11 cellular contexts compared by ENCODE assay signal in the genomic region with DNA sequence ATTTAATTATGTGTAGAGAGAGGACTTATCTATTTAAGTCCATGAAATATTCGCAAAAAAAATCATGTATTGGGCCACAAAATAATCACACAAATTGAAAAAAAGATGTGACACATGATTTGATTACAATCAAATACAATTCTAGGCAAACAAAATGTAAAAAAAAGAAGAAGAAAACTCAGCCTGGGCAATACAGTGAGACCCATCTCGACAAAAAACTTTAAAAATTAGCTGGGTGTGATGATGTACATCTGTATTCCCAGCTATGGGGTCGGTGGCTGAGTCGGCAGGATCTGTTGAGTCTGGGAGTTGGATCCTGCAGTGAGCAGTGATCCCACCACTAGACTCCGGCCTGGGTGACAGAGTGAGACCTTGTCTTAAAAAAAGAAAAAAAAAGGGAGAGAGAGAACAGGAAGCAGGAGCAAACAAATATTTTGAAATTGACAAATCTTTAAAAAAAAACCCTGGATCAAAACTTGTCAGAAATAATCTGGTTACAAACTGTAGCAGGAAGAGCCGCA. TPM values are rescaled to one million over a fixed set of nuclear protein-coding genes. Genes with fewer than 3 reads are reported as not detected.
DNase-seq lines count a peak whose midpoint lies in the region; ATAC-seq and TF ChIP-seq lines count a peak whose summit lies in the region.
"Had no signal": no experiment of that assay in that cellular context is flagged by ENCODE, and none has a peak within 500 bp of the region (broad histone marks: within the 10 kb centered on the region; RNA-seq: fewer than 3 reads in every experiment).

No MANE protein-coding gene starts in this region.

- ATAC-seq in left lobe of liver = no peak
- ATAC-seq in HG03565 (IDR thresholded peaks at IDR 0.05; ENCODE audit: unreplicated experiment) = no peak

- no peaks in the 10 kb centered on the region for H3K36me3 ChIP-seq in CD4-positive, alpha-beta memory T cell (ENCODE audit: insufficient read depth, low read length)
- H3K36me3 ChIP-seq in OCI-LY3 (replicated peaks; ENCODE audit: low read depth, low read length) (no peaks in the 10 kb centered on the region), neuron (ENCODE audit: insufficient read depth, low read length) (no peaks in the 10 kb centered on the region)
- H3K36me3 ChIP-seq in effector memory CD4-positive, alpha-beta T cell (ENCODE audit: control insufficient read depth, insufficient read depth, low read length) = no peaks in the 10 kb centered on the region

- CTCF ChIA-PET in CD4-positive, alpha-beta memory T cell (lab: Charles Lee; ENCODE audit: partially characterized antibody) = no interaction called here

- peak overlapping the region; percentile 96 for H3K27ac ChIP-seq in CD4-positive, alpha-beta memory T cell (ENCODE audit: low read depth, low read length)
- peak overlapping the region; percentile 80; the same call in 1 of the 2 replicates for H3K27ac ChIP-seq in OCI-LY3 (ENCODE audit: low read length)
- peak overlapping the region; percentile 97 for H3K27ac ChIP-seq in effector memory CD4-positive, alpha-beta T cell (ENCODE audit: insufficient read depth, low read length, poor library complexity, severe bottlenecking)

- no peak for TF ChIP-seq CTCF in OCI-LY3 (IDR thresholded peaks at IDR 0.05; ENCODE audit: low read depth, low read length)

- H3K27ac Mint-ChIP-seq in CD4-positive, alpha-beta memory T cell = peak overlapping the region; percentile 81 to 97 (median 88)

- no peak for DNase-seq in CD4-positive, alpha-beta memory T cell
- no peak for DNase-seq in effector memory CD4-positive, alpha-beta T cell
- no peak for DNase-seq in NCI-H345 treated with DMSO at 0.1 percent for 48 hours (lab: John Stamatoyannopoulos, UW; ENCODE audit: unreplicated experiment)
- no peak for DNase-seq in left lobe of liver (ENCODE audit: low spot score)
- DNase-seq in HuH-7 (ENCODE audit: low spot score) = no peak
- DNase-seq: DND-41, retina had no signal

- peaks cover 10 to 43% (median 29%) of the 10 kb centered on the region in 4 donors for H3K4me1 Mint-ChIP-seq in CD4-positive, alpha-beta memory T cell

- no peak overlapping the region for H2AFZ ChIP-seq in OCI-LY3 (ENCODE audit: low read depth, low read length)
- peak overlapping the region; percentile 80 for H2AFZ ChIP-seq in neuron (ENCODE audit: low read depth, low read length)

- H3K4me2 ChIP-seq in OCI-LY3 (ENCODE audit: low read length) = peak overlapping the region; percentile 95

- H3K9me3 Mint-ChIP-seq in CD4-positive, alpha-beta memory T cell = peaks cover 0 to 3% (median 0%) of the 10 kb centered on the region in 8 donors

- POLR2A ChIA-PET in CD4-positive, alpha-beta memory T cell (lab: Charles Lee; ENCODE audit: partially characterized antibody) = interaction anchor here (1.7 to 10.4 kb wide), 8 partner anchors 5 to 88 kb away, joined by 10 to 321 read pairs (median 22); partner anchors contain the start of genes KLHDC7B, LMF2, NCAPH2 and SCO2

- no peaks in the 10 kb centered on the region for H3K36me3 Mint-ChIP-seq in CD4-positive, alpha-beta memory T cell

- no peaks in the 10 kb centered on the region for H3K79me2 ChIP-seq in OCI-LY3 (ENCODE audit: low read length)

- H3K4me3 ChIP-seq in CD4-positive, alpha-beta memory T cell (ENCODE audit: low read length in 2 of 2) = no peak overlapping the region
- H3K4me3 ChIP-seq in OCI-LY3 (ENCODE audit: low read length) (peak overlapping the region; percentile 98), neuron (ENCODE audit: low read length) (peak overlapping the region; percentile 67)
- no peak overlapping the region for H3K4me3 ChIP-seq in effector memory CD4-positive, alpha-beta T cell (ENCODE audit: insufficient read depth, low read depth, low read length, poor library complexity, severe bottlenecking)

- H3K4me1 ChIP-seq in CD4-positive, alpha-beta memory T cell (ENCODE audit: insufficient read depth, low read length) = peaks cover 44% of the 10 kb centered on the region
- H3K4me1 ChIP-seq in OCI-LY3 (ENCODE audit: low read length) (peaks cover 45% of the 10 kb centered on the region), neuron (ENCODE audit: insufficient read depth, low read length) (peaks cover 9% of the 10 kb centered on the region)
- H3K4me1 ChIP-seq in effector memory CD4-positive, alpha-beta T cell (ENCODE audit: control insufficient read depth, insufficient read depth, low read length, poor library complexity, severe bottlenecking) = peaks cover 19% of the 10 kb centered on the region

- intact Hi-C loops in CD4-positive, alpha-beta memory T cell (cut with micrococcal nuclease) = no loop called here

- H3K27me3 Mint-ChIP-seq in CD4-positive, alpha-beta memory T cell = no peaks in the 10 kb centered on the region

- peak overlapping the region in 6 of 8 donors; percentile 38 to 87 (median 62) for H3K4me3 Mint-ChIP-seq in CD4-positive, alpha-beta memory T cell

- H3K9ac ChIP-seq in OCI-LY3 (ENCODE audit: low read length) = peak overlapping the region; percentile 99

- H4K20me1 ChIP-seq in OCI-LY3 (ENCODE audit: insufficient read depth, low read length) = no peaks in the 10 kb centered on the region

- H3K27me3 ChIP-seq in CD4-positive, alpha-beta memory T cell (ENCODE audit: insufficient read depth, low read length) = no peaks in the 10 kb centered on the region
- H3K27me3 ChIP-seq in OCI-LY3 (ENCODE audit: low read depth, low read length) (no peaks in the 10 kb centered on the region), neuron (ENCODE audit: insufficient read depth, low read length) (peaks cover 7% of the 10 kb centered on the region)
- H3K27me3 ChIP-seq in effector memory CD4-positive, alpha-beta T cell (replicated peaks; ENCODE audit: control insufficient read depth, insufficient read depth, low read length, poor library complexity, severe bottlenecking) = no peaks in the 10 kb centered on the region

- no peaks in the 10 kb centered on the region for H3K9me3 ChIP-seq in CD4-positive, alpha-beta memory T cell (ENCODE audit: control insufficient read depth in 1 of 2, low read length in 2 of 2)
- H3K9me3 ChIP-seq in OCI-LY3 (ENCODE audit: insufficient read depth, low read length) (no peaks in the 10 kb centered on the region), neuron (ENCODE audit: low read length) (peaks cover 15% of the 10 kb centered on the region)
- no peaks in the 10 kb centered on the region for H3K9me3 ChIP-seq in effector memory CD4-positive, alpha-beta T cell (ENCODE audit: control insufficient read depth, low read length)

RNA-seq across cellular contexts. Expression of gene TYMP, which starts 3.1 kb away (rescaled TPM):
- 10 to 100 TPM; 15.7 to 18.0 TPM for total RNA-seq in CD4-positive, alpha-beta memory T cell
- 10 to 100 TPM; 22.0 to 30.9 TPM for polyA plus RNA-seq in CD4-positive, alpha-beta memory T cell
- total RNA-seq in left lobe of liver = 80.0 TPM

RNA-seq across cellular contexts. Expression of gene SCO2, which starts 7.5 kb away (rescaled TPM):
- total RNA-seq in CD4-positive, alpha-beta memory T cell = not detected
- polyA plus RNA-seq in CD4-positive, alpha-beta memory T cell = 1 to 10 TPM; 3.6 to 8.1 TPM
- total RNA-seq in left lobe of liver = not detected

RNA-seq across cellular contexts. Expression of gene KLHDC7B, which starts 12.8 kb away (rescaled TPM):
- total RNA-seq in CD4-positive, alpha-beta memory T cell = 1 to 10 TPM; 7.0 to 7.5 TPM
- 1 to 10 TPM; 4.3 to 7.5 TPM for polyA plus RNA-seq in CD4-positive, alpha-beta memory T cell
- 0.05 TPM for total RNA-seq in left lobe of liver
- polyA plus RNA-seq: aorta had no signal

RNA-seq across cellular contexts. Expression of gene NCAPH2, which starts 24.9 kb away (rescaled TPM):
- total RNA-seq in CD4-positive, alpha-beta memory T cell = 10 to 100 TPM; 81.1 to 81.8 TPM
- 10 to 100 TPM; 36.4 to 36.9 TPM for polyA plus RNA-seq in CD4-positive, alpha-beta memory T cell
- 18.8 TPM for total RNA-seq in left lobe of liver

RNA-seq across cellular contexts. Expression of gene LMF2, which starts 25.4 kb away (rescaled TPM):
- 100 to 1,000 TPM; 152 to 155 TPM for total RNA-seq in CD4-positive, alpha-beta memory T cell
- 10 to 100 TPM; 21.7 to 33.8 TPM for polyA plus RNA-seq in CD4-positive, alpha-beta memory T cell
- 50.2 TPM for total RNA-seq in left lobe of liver

Comparison
In these comparisons a context has a peak if more than half of its experiments do, and no peak if none do; other contexts are left out.
1. H3K4me3 ChIP-seq: peak in OCI-LY3 (single experiment) and neuron (single experiment); none in CD4-positive, alpha-beta memory T cell (0 of 2) and effector memory CD4-positive, alpha-beta T cell (single experiment).
2. Peak in every context shown above with its lines, with median percentiles within 50 percentile points of each other: H3K27ac ChIP-seq.